29 cellular contexts compared by ENCODE assay signal in genomic region chr2:75087726-75088125, GRCh38.
"Had no signal": no experiment of that assay in that cellular context is flagged by ENCODE, and none has a peak within 500 bp of the region (broad histone marks: within the 10 kb centered on the region; RNA-seq: fewer than 3 reads in every experiment).

No MANE protein-coding gene starts in this region.

- H3K36me3 Mint-ChIP-seq: activated naive CD4-positive, alpha-beta T cell treated with anti-CD3 and anti-CD28 coated beads, Interleukin-2, amount 10 ng/mL, durations not matched to agents 7 days and 5 days had no signal

- H3K27me3 Mint-ChIP-seq: activated CD8-positive, alpha-beta T cell treated with anti-CD3 and anti-CD28 coated beads for 36 hours; activated naive CD4-positive, alpha-beta T cell treated with anti-CD3 and anti-CD28 coated beads, Interleukin-2, amount 10 ng/mL, durations not matched to agents 7 days and 5 days; activated naive CD8-positive, alpha-beta T cell treated with anti-CD3 and anti-CD28 coated beads for 36 hours had no signal

- H3K4me3 ChIP-seq: adrenal gland, breast epithelium, Peyer's patch, SJCRH30 had no signal

- H3K27me3 ChIP-seq: adrenal gland, breast epithelium, Peyer's patch, SJCRH30 had no signal

- H3K4me2 ChIP-seq: SK-N-SH had no signal

- H3K27ac ChIP-seq: adrenal gland, breast epithelium, Peyer's patch, RWPE1, SJCRH30, VCaP had no signal

- H3K4me3 Mint-ChIP-seq: activated CD8-positive, alpha-beta T cell treated with anti-CD3 and anti-CD28 coated beads for 36 hours; activated naive CD4-positive, alpha-beta T cell treated with anti-CD3 and anti-CD28 coated beads, Interleukin-2, amount 10 ng/mL, durations not matched to agents 7 days and 5 days; activated naive CD8-positive, alpha-beta T cell treated with anti-CD3 and anti-CD28 coated beads for 36 hours; activated T-cell treated with anti-CD3 and anti-CD28 coated beads, Interleukin-2, amount 50 U/mL, for 72 hours had no signal

- DNase-seq: activated CD4-positive, alpha-beta T cell treated with anti-CD3 and anti-CD28 coated beads, Interleukin-2, amount 50 U/mL, for 1 hour; activated CD4-positive, CD25-positive, alpha-beta regulatory T cell; activated CD8-positive, alpha-beta memory T cell treated with anti-CD3 and anti-CD28 coated beads, Interleukin-2, amount 50 U/mL, for 4 hours; activated CD8-positive, alpha-beta T cell treated with anti-CD3 and anti-CD28 coated beads for 36 hours; activated gamma-delta T cell treated with Interleukin-2 at 50 U/mL for 16 hours; activated naive CD4-positive, alpha-beta T cell treated with anti-CD3 and anti-CD28 coated beads, Interleukin-2, amount 10 ng/mL, durations not matched to agents 7 days and 5 days; activated naive CD8-positive, alpha-beta T cell treated with anti-CD3 and anti-CD28 coated beads for 36 hours; activated T-cell treated with anti-CD3 and anti-CD28 coated beads, Interleukin-2, amount 50 U/mL, for 72 hours; adrenal gland; anterior cingulate cortex; caudate nucleus; NCI-H1092; NCI-H1694; NCI-H2029; NCI-H2107; NCI-H2171 treated with DMSO at 0.1 percent for 48 hours; NCI-H226; NCI-H526; NCI-H774; NK-92 treated with Interleukin-12 subunit alpha and Interleukin-12 subunit beta, amount 100 ng/mL, for 24 hours; Peyer's patch; Right ventricle myocardium superior; SJCRH30; SK-N-SH; T-helper 1 cell had no signal

- H3K4me1 Mint-ChIP-seq: activated naive CD4-positive, alpha-beta T cell treated with anti-CD3 and anti-CD28 coated beads, Interleukin-2, amount 10 ng/mL, durations not matched to agents 7 days and 5 days; activated naive CD8-positive, alpha-beta T cell treated with anti-CD3 and anti-CD28 coated beads for 36 hours had no signal

- H3K9ac ChIP-seq: SK-N-SH had no signal

- H3K27ac Mint-ChIP-seq: activated CD8-positive, alpha-beta T cell treated with anti-CD3 and anti-CD28 coated beads for 36 hours; activated naive CD4-positive, alpha-beta T cell treated with anti-CD3 and anti-CD28 coated beads, Interleukin-2, amount 10 ng/mL, durations not matched to agents 7 days and 5 days; activated naive CD8-positive, alpha-beta T cell treated with anti-CD3 and anti-CD28 coated beads for 36 hours; activated T-cell treated with anti-CD3 and anti-CD28 coated beads, Interleukin-2, amount 50 U/mL, for 72 hours; activated T-helper 2 cell treated with anti-CD3 and anti-CD28 coated beads, Interferon-gamma antibody, Interleukin-2, Interleukin-4, amounts not matched to agents 10 μg/mL and 5 μg/mL and 100 μg/mL, durations not matched to agents 14 hours and 24 hours and 36 hours had no signal

- H3K4me1 ChIP-seq: adrenal gland, breast epithelium, Peyer's patch, SJCRH30 had no signal

- H3K36me3 ChIP-seq: adrenal gland, breast epithelium, Peyer's patch, SJCRH30 had no signal

- H3K9me3 Mint-ChIP-seq: activated CD8-positive, alpha-beta T cell treated with anti-CD3 and anti-CD28 coated beads for 36 hours; activated naive CD4-positive, alpha-beta T cell treated with anti-CD3 and anti-CD28 coated beads, Interleukin-2, amount 10 ng/mL, durations not matched to agents 7 days and 5 days; activated naive CD8-positive, alpha-beta T cell treated with anti-CD3 and anti-CD28 coated beads for 36 hours; activated T-helper 2 cell treated with anti-CD3 and anti-CD28 coated beads, Interferon-gamma antibody, Interleukin-2, Interleukin-4, amounts not matched to agents 10 μg/mL and 5 μg/mL and 100 μg/mL, durations not matched to agents 14 hours and 24 hours and 36 hours had no signal

- H3K9me3 ChIP-seq: adrenal gland, breast epithelium, Peyer's patch, SK-N-SH had no signal
